ENCODE assay signal across 11 cellular contexts in genomic region chrX:103398321-103398937, GRCh38. TPM values are rescaled to one million over a fixed set of nuclear protein-coding genes. Genes with fewer than 3 reads are reported as not detected.
DNase-seq lines count a peak whose midpoint lies in the region; ATAC-seq and TF ChIP-seq lines count a peak whose summit lies in the region.
"Had no signal": no experiment of that assay in that cellular context is flagged by ENCODE, and none has a peak within 500 bp of the region (broad histone marks: within the 10 kb centered on the region; RNA-seq: fewer than 3 reads in every experiment).

No MANE protein-coding gene starts in this region.

- intact Hi-C loops in A673 (cut with micrococcal nuclease; ENCODE audit: unreplicated experiment) (no loop called here), OCI-LY7 (cut with micrococcal nuclease; ENCODE audit: unreplicated experiment) (no loop called here)

- POLR2A ChIA-PET in A673 (lab: Charles Lee; ENCODE audit: low non-redundant PET), result no interaction called here
- POLR2A ChIA-PET in OCI-LY7 (lab: Charles Lee), result no interaction called here

- H3K4me2 ChIP-seq in GM23248 (ENCODE audit: unreplicated experiment) (peak overlapping the region; percentile 11), OCI-LY7 (ENCODE audit: low read length) (no peak overlapping the region)

- H3K9me3 ChIP-seq in A673 (ENCODE audit: low read depth, low read length, poor library complexity, severe bottlenecking) (no peaks in the 10 kb centered on the region), GM23248 (ENCODE audit: low read depth) (no peaks in the 10 kb centered on the region), OCI-LY7 (ENCODE audit: low read length) (no peaks in the 10 kb centered on the region)
- H3K9me3 ChIP-seq: pancreas, Peyer's patch had no signal

- H3K4me3 ChIP-seq in A673 (ENCODE audit: low read depth, low read length, poor library complexity, severe bottlenecking), result no peak overlapping the region
- H3K4me3 ChIP-seq in GM23248, result no peak overlapping the region
- no peak overlapping the region for H3K4me3 ChIP-seq in foreskin fibroblast (ENCODE audit: low read depth in 1 of 2, low read length in 2 of 2)
- no peak overlapping the region for H3K4me3 ChIP-seq in OCI-LY7 (ENCODE audit: low read depth, low read length, poor library complexity, severe bottlenecking)
- H3K4me3 ChIP-seq: pancreas, Peyer's patch had no signal

- H3K9ac ChIP-seq in GM23248, result peak overlapping the region; percentile 57

- H3F3A ChIP-seq in GM23248 (ENCODE audit: insufficient read depth), result peaks cover 16% of the 10 kb centered on the region; the same call in 1 of the 2 replicates

- H3K36me3 ChIP-seq in A673 (ENCODE audit: insufficient read depth, low read length, poor library complexity, severe bottlenecking) (no peaks in the 10 kb centered on the region), GM23248 (ENCODE audit: low read depth) (no peaks in the 10 kb centered on the region), OCI-LY7 (ENCODE audit: insufficient read depth, low read length) (no peaks in the 10 kb centered on the region)
- H3K36me3 ChIP-seq: pancreas, Peyer's patch had no signal

- H3K27ac ChIP-seq in A673 (ENCODE audit: low read depth, low read length, poor library complexity, severe bottlenecking), result no peak overlapping the region
- H3K27ac ChIP-seq in GM23248, result peak overlapping the region; percentile 90
- H3K27ac ChIP-seq in OCI-LY7 (ENCODE audit: low read depth, low read length, poor library complexity, severe bottlenecking), result no peak overlapping the region
- H3K27ac ChIP-seq: pancreas, Peyer's patch had no signal

- H3K9me2 ChIP-seq in GM23248 (ENCODE audit: insufficient read depth) (no peaks in the 10 kb centered on the region), OCI-LY7 (ENCODE audit: insufficient read depth, low read length) (no peaks in the 10 kb centered on the region)

- ATAC-seq in SK-N-SH treated with all-trans-retinoic acid at 6 μM for 48 hours (peak; percentile 88), GM21390 (IDR thresholded peaks at IDR 0.05; ENCODE audit: unreplicated experiment) (no peak)

- WGBS in GM23248 (ENCODE audit: low coverage in 1 of 2, low lambda C conversion rate in 2 of 2, missing lambda C conversion rate in 2 of 2), 2 experiments, result 30 to 37% methylated on average over 2 of the region's 2 CpGs

- H3K4me1 ChIP-seq in A673 (ENCODE audit: insufficient read depth, low read length, poor library complexity, severe bottlenecking) (peaks cover 8% of the 10 kb centered on the region), GM23248 (ENCODE audit: insufficient read depth) (peaks cover 32% of the 10 kb centered on the region), OCI-LY7 (ENCODE audit: insufficient read depth, low read length, poor library complexity, severe bottlenecking) (no peaks in the 10 kb centered on the region)
- H3K4me1 ChIP-seq: pancreas, Peyer's patch had no signal

- H3K27me3 ChIP-seq in A673 (replicated peaks; ENCODE audit: insufficient read depth, low read depth, low read length, poor library complexity) (no peaks in the 10 kb centered on the region), GM23248 (replicated peaks; ENCODE audit: insufficient read depth) (no peaks in the 10 kb centered on the region)
- H3K27me3 ChIP-seq: Peyer's patch had no signal

- H2AFZ ChIP-seq in GM23248 (peak overlapping the region; percentile 62), OCI-LY7 (ENCODE audit: low read length) (no peak overlapping the region)

- H3K79me2 ChIP-seq in GM23248 (ENCODE audit: insufficient read depth) (no peaks in the 10 kb centered on the region), OCI-LY7 (ENCODE audit: insufficient read depth, low read depth, low read length) (no peaks in the 10 kb centered on the region)

- TF ChIP-seq CTCF in A673 (conservative IDR thresholded peaks at IDR 0.05; ENCODE audit: low read depth, low read length) (no peak), foreskin fibroblast (IDR thresholded peaks at IDR 0.05; ENCODE audit: low read depth, low read length) (no peak), OCI-LY7 (conservative IDR thresholded peaks at IDR 0.05; ENCODE audit: low read length) (no peak)

- BruUV-seq in A673 (replicated peaks; lab: Mats Ljungman, UMichigan) (no TSS peak), OCI-LY7 (replicated peaks; lab: Mats Ljungman, UMichigan) (no TSS peak)

- H4K20me1 ChIP-seq in GM23248 (ENCODE audit: insufficient read depth) (no peaks in the 10 kb centered on the region), OCI-LY7 (ENCODE audit: insufficient read depth, low read length) (no peaks in the 10 kb centered on the region)

- in situ Hi-C loops in GM23248 (cut with MboI), result no loop called here

- CTCF ChIA-PET in A673 (lab: Charles Lee), result no interaction called here
- CTCF ChIA-PET in OCI-LY7 (lab: Charles Lee; ENCODE audit: unreplicated experiment), result no interaction called here

- DNase-seq in A673 (ENCODE audit: low spot score), result peak; percentile 64
- peak; percentile 88 for DNase-seq in GM23248
- DNase-seq in foreskin fibroblast, result peak; percentile 84 to 90
- DNase-seq in NCI-H2171 (lab: John Stamatoyannopoulos, UW), result no peak
- DNase-seq in OCI-LY7 (ENCODE audit: low spot score), result no peak
- no peak for DNase-seq in NCI-H748 treated with DMSO at 0.1 percent for 48 hours (lab: John Stamatoyannopoulos, UW)
- DNase-seq: central memory CD4-positive, alpha-beta T cell; pancreas; Peyer's patch had no signal

TF ChIP-seq in SK-N-SH treated with all-trans-retinoic acid at 6 μM for 48 hours, 23 proteins besides CTCF, POLR2A, EP300 and RAD21 (continues in another document):
- TF ChIP-seq TSHZ2 (CRISPR knock-in tag; IDR thresholded peaks at IDR 0.05) (no peak), ZC3H10 (CRISPR knock-in tag; IDR thresholded peaks at IDR 0.05) (no peak), PATZ1 (CRISPR knock-in tag; IDR thresholded peaks at IDR 0.05; ENCODE audit: borderline replicate concordance) (no peak), GLIS3 (CRISPR knock-in tag; IDR thresholded peaks at IDR 0.05) (no peak), SNAI2 (CRISPR knock-in tag; IDR thresholded peaks at IDR 0.05) (no peak), ARNTL (CRISPR knock-in tag; IDR thresholded peaks at IDR 0.05; ENCODE audit: borderline replicate concordance, low read depth) (no peak), POU6F1 (CRISPR knock-in tag; IDR thresholded peaks at IDR 0.05; ENCODE audit: borderline replicate concordance, low read depth) (no peak)

RNA-seq across cellular contexts. Expression of gene BEX3, which starts 22.1 kb away (rescaled TPM):
- 254 and 297 TPM in 2 replicates for total RNA-seq in A673 (2021)
- total RNA-seq in GM23248 (2014; rRNA removed; shearing (Covaris generic)), result 129 and 154 TPM in 2 replicates
- polyA plus RNA-seq in GM23248 (2016; fragmentation: Nextera tagmentation; extraction: Ambion mirVana), result 300 and 313 TPM in 2 replicates
- not detected in 2 replicates for total RNA-seq in OCI-LY7 (2014; rRNA removed; shearing (Covaris generic))
- not detected in 2 replicates for total RNA-seq in OCI-LY7 (2022)

RNA-seq across cellular contexts. Expression of gene TCEAL9, which starts 42.1 kb away (rescaled TPM):
- total RNA-seq in A673 (2021) (48.6 and 49.7 TPM in 2 replicates), OCI-LY7 (2022) (not detected in 2 replicates)
- total RNA-seq in GM23248 (2014; rRNA removed; shearing (Covaris generic)), result 86.4 and 107 TPM in 2 replicates
- polyA plus RNA-seq in GM23248 (2016; fragmentation: Nextera tagmentation; extraction: Ambion mirVana), result 188 and 192 TPM in 2 replicates
- 1.2 and 2.0 TPM in 2 replicates for total RNA-seq in OCI-LY7 (2014; rRNA removed; shearing (Covaris generic))

Comparison
In these comparisons a context has a peak if more than half of its experiments do, and no peak if none do; other contexts are left out.
1. DNase-seq: peak in A673 (single experiment), GM23248 (single experiment) and foreskin fibroblast (2 of 2); none in NCI-H2171 (single experiment), OCI-LY7 (single experiment) and NCI-H748 treated with DMSO at 0.1 percent for 48 hours (single experiment).
2. RNA of gene BEX3, which starts 22.1 kb away (total RNA-seq): 254 to 297 TPM in A673 and 129 to 154 TPM in GM23248; not detected in OCI-LY7; every median in the first group is over 100 times any median in the second.
3. RNA of gene TCEAL9, which starts 42.1 kb away (total RNA-seq): 86.4 to 107 TPM in GM23248 and 48.6 to 49.7 TPM in A673; 1.2 to 2.0 TPM in OCI-LY7; every median in the first group is over 10 times any median in the second.